In the genomic region with DNA sequence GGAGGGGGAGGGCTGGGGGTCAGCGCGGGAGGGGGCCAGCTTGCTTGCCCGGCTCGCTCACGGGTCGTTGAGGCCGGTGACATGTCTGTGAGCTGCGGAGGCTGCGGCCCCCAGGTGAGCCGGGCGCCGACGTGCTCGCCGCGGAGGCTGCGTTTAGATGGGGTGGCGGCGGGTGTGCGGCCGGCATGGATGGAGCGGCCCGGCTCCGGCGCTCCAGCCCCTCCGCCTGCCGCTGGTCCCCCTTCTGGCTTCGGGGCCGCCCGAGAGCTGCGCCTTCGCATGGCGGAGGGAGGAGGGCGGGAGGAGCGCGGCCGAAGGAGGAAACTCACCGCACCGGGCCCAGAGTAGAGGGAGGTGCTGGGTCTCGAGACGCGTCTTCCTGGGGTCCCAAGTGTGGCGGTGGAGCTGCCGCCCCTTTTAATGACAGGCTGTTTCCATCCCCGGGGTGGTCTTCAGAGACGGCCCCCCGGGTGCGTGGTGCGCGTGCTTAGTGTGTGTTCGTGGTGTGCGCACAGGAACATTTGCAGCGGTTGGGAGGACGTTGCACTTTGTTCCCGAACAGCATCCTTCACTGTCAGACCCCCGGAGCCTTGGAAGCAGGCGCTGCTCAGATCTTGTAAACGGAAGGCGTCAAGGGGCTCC, we compare ENCODE assay signal across 1 cellular context.
TF ChIP-seq lines count a peak whose summit lies in the region.

A gene with protein sequence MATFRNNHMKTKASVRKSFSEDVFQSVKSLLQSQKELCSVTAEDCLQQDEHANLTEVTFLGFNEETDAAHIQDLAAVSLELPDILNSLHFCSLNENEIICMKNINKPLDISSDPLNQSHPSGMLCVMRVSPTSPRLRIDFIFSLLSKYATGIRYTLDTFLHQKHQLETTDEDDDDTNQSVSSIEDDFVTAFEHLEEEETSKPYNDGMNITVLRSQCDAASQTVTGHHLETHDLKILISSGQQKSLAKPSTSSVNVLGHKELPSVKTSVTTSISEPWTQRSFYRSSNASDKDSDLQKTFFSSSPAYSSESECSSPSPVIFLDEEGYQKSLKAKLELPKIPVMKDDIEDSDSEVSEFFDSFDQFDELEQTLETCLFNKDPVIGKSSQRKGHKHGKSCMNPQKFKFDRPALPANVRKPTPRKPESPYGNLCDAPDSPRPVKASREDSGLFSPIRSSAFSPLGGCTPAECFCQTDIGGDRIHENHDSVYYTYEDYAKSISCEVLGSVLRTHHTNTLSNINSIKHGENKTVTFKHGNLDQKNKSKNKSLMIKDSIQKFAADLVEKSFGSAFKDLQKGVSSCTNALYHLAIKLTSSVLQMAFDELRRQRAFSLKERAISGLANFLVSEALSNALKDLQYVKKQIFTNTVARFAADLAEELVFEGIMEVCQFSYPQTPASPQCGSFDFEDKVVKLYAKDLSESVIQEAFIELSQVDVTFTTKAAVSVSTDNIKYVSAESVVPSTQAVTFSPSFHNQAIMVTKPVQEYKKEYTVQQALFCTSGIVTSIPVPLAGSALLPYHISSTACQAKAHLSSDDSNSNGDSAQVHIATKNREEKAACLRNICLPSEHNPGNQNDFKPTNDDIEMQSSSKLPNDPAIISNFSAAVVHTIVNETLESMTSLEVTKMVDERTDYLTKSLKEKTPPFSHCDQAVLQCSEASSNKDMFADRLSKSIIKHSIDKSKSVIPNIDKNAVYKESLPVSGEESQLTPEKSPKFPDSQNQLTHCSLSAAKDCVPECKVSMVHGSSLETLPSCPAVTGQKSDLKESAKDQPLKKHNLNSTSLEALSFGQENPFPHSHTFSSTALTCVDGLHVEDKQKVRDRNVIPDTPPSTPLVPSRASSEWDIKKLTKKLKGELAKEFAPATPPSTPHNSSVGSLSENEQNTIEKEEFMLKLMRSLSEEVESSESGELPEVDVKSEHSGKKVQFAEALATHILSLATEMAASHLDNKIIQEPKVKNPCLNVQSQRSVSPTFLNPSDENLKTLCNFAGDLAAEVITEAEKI (N-terminal part only) (plus strand): TSS at position 38 of the 642 bp plus-strand sequence. CDS start 14,197 bp downstream, outside the sequence.

TF ChIP-seq in HEK293, 187 proteins besides CTCF, POLR2A, EP300 and RAD21 (continued from another document):
- TF ChIP-seq ZNF2 (tag by site-specific recombination; IDR thresholded peaks at IDR 0.05), result peak; percentile 80
- no peak for TF ChIP-seq ZXDB (tag by site-specific recombination; IDR thresholded peaks at IDR 0.05)
- TF ChIP-seq, protein P1, sequence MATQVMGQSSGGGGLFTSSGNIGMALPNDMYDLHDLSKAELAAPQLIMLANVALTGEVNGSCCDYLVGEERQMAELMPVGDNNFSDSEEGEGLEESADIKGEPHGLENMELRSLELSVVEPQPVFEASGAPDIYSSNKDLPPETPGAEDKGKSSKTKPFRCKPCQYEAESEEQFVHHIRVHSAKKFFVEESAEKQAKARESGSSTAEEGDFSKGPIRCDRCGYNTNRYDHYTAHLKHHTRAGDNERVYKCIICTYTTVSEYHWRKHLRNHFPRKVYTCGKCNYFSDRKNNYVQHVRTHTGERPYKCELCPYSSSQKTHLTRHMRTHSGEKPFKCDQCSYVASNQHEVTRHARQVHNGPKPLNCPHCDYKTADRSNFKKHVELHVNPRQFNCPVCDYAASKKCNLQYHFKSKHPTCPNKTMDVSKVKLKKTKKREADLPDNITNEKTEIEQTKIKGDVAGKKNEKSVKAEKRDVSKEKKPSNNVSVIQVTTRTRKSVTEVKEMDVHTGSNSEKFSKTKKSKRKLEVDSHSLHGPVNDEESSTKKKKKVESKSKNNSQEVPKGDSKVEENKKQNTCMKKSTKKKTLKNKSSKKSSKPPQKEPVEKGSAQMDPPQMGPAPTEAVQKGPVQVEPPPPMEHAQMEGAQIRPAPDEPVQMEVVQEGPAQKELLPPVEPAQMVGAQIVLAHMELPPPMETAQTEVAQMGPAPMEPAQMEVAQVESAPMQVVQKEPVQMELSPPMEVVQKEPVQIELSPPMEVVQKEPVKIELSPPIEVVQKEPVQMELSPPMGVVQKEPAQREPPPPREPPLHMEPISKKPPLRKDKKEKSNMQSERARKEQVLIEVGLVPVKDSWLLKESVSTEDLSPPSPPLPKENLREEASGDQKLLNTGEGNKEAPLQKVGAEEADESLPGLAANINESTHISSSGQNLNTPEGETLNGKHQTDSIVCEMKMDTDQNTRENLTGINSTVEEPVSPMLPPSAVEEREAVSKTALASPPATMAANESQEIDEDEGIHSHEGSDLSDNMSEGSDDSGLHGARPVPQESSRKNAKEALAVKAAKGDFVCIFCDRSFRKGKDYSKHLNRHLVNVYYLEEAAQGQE (tag by site-specific recombination; IDR thresholded peaks at IDR 0.05), result peak; percentile 31; the same call in 1 of the 2 replicates
- TF ChIP-seq, protein P2, sequence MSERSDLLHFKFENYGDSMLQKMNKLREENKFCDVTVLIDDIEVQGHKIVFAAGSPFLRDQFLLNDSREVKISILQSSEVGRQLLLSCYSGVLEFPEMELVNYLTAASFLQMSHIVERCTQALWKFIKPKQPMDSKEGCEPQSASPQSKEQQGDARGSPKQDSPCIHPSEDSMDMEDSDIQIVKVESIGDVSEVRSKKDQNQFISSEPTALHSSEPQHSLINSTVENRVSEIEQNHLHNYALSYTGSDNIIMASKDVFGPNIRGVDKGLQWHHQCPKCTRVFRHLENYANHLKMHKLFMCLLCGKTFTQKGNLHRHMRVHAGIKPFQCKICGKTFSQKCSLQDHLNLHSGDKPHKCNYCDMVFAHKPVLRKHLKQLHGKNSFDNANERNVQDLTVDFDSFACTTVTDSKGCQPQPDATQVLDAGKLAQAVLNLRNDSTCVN (tag by site-specific recombination; optimal IDR thresholded peaks at IDR 0.05), result peak; percentile 93
- no peak for TF ChIP-seq ZNF133 (tag by site-specific recombination; IDR thresholded peaks at IDR 0.05)
- TF ChIP-seq ZNF600 (tag by site-specific recombination; IDR thresholded peaks at IDR 0.05), result peak; percentile 99
- 0 out of 2 replicates have a peak, but pooled peaks have one; percentile 32 for TF ChIP-seq ZNF121 (tag by site-specific recombination; IDR thresholded peaks at IDR 0.05)
- peak; percentile 17; the same call in 1 of the 2 replicates for TF ChIP-seq ZNF660 (tag by site-specific recombination; IDR thresholded peaks at IDR 0.05)
- TF ChIP-seq, protein P3, sequence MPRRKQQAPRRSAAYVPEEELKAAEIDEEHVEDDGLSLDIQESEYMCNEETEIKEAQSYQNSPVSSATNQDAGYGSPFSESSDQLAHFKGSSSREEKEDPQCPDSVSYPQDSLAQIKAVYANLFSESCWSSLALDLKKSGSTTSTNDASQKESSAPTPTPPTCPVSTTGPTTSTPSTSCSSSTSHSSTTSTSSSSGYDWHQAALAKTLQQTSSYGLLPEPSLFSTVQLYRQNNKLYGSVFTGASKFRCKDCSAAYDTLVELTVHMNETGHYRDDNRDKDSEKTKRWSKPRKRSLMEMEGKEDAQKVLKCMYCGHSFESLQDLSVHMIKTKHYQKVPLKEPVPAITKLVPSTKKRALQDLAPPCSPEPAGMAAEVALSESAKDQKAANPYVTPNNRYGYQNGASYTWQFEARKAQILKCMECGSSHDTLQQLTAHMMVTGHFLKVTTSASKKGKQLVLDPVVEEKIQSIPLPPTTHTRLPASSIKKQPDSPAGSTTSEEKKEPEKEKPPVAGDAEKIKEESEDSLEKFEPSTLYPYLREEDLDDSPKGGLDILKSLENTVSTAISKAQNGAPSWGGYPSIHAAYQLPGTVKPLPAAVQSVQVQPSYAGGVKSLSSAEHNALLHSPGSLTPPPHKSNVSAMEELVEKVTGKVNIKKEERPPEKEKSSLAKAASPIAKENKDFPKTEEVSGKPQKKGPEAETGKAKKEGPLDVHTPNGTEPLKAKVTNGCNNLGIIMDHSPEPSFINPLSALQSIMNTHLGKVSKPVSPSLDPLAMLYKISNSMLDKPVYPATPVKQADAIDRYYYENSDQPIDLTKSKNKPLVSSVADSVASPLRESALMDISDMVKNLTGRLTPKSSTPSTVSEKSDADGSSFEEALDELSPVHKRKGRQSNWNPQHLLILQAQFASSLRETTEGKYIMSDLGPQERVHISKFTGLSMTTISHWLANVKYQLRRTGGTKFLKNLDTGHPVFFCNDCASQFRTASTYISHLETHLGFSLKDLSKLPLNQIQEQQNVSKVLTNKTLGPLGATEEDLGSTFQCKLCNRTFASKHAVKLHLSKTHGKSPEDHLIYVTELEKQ (tag by site-specific recombination; IDR thresholded peaks at IDR 0.05; ENCODE audit: borderline replicate concordance), result no peak
- TF ChIP-seq ZNF626 (tag by site-specific recombination; IDR thresholded peaks at IDR 0.05), result no peak
- TF ChIP-seq ZNF677 (tag by site-specific recombination; IDR thresholded peaks at IDR 0.05), result no peak
- TF ChIP-seq, protein P4, sequence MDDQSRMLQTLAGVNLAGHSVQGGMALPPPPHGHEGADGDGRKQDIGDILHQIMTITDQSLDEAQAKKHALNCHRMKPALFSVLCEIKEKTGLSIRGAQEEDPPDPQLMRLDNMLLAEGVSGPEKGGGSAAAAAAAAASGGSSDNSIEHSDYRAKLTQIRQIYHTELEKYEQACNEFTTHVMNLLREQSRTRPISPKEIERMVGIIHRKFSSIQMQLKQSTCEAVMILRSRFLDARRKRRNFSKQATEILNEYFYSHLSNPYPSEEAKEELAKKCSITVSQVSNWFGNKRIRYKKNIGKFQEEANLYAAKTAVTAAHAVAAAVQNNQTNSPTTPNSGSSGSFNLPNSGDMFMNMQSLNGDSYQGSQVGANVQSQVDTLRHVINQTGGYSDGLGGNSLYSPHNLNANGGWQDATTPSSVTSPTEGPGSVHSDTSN (CRISPR knock-in tag; IDR thresholded peaks at IDR 0.05), result no peak
- TF ChIP-seq ZNF341 (tag by site-specific recombination; IDR thresholded peaks at IDR 0.05; ENCODE audit: low read depth), result peak; percentile 99
- TF ChIP-seq ZIC2 (tag by site-specific recombination; IDR thresholded peaks at IDR 0.05), result peak; percentile 73; the same call in 1 of the 2 replicates
- no peak for TF ChIP-seq ZFHX2 (tag by site-specific recombination; conservative IDR thresholded peaks at IDR 0.05)
- peak; percentile 26; the same call in 1 of the 2 replicates for TF ChIP-seq ZNF501 (tag by site-specific recombination; IDR thresholded peaks at IDR 0.05)
- TF ChIP-seq ZNF610 (tag by site-specific recombination; IDR thresholded peaks at IDR 0.05; ENCODE audit: borderline replicate concordance), result peak; percentile 78; the same call in 1 of the 2 replicates
- TF ChIP-seq ZNF239 (tag by site-specific recombination; IDR thresholded peaks at IDR 0.05), result no peak
- TF ChIP-seq, protein P5, sequence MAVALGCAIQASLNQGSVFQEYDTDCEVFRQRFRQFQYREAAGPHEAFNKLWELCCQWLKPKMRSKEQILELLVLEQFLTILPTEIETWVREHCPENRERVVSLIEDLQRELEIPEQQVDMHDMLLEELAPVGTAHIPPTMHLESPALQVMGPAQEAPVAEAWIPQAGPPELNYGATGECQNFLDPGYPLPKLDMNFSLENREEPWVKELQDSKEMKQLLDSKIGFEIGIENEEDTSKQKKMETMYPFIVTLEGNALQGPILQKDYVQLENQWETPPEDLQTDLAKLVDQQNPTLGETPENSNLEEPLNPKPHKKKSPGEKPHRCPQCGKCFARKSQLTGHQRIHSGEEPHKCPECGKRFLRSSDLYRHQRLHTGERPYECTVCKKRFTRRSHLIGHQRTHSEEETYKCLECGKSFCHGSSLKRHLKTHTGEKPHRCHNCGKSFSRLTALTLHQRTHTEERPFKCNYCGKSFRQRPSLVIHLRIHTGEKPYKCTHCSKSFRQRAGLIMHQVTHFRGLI (tag by site-specific recombination; IDR thresholded peaks at IDR 0.05), result no peak
- TF ChIP-seq ZBTB48 (tag by site-specific recombination; IDR thresholded peaks at IDR 0.05), result no peak
- TF ChIP-seq, protein P6, sequence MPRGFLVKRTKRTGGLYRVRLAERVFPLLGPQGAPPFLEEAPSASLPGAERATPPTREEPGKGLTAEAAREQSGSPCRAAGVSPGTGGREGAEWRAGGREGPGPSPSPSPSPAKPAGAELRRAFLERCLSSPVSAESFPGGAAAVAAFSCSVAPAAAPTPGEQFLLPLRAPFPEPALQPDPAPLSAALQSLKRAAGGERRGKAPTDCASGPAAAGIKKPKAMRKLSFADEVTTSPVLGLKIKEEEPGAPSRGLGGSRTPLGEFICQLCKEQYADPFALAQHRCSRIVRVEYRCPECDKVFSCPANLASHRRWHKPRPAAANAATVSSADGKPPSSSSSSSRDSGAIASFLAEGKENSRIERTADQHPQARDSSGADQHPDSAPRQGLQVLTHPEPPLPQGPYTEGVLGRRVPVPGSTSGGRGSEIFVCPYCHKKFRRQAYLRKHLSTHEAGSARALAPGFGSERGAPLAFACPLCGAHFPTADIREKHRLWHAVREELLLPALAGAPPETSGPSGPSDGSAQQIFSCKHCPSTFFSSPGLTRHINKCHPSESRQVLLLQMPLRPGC (tag by site-specific recombination; IDR thresholded peaks at IDR 0.05), result peak; percentile 43; the same call in 1 of the 2 replicates
- TF ChIP-seq, protein P7, sequence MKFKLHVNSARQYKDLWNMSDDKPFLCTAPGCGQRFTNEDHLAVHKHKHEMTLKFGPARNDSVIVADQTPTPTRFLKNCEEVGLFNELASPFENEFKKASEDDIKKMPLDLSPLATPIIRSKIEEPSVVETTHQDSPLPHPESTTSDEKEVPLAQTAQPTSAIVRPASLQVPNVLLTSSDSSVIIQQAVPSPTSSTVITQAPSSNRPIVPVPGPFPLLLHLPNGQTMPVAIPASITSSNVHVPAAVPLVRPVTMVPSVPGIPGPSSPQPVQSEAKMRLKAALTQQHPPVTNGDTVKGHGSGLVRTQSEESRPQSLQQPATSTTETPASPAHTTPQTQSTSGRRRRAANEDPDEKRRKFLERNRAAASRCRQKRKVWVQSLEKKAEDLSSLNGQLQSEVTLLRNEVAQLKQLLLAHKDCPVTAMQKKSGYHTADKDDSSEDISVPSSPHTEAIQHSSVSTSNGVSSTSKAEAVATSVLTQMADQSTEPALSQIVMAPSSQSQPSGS (tag by site-specific recombination; IDR thresholded peaks at IDR 0.05; ENCODE audit: low read depth), result no peak
- no peak for TF ChIP-seq ZSCAN16 (tag by site-specific recombination; IDR thresholded peaks at IDR 0.05)
- TF ChIP-seq TRIM28 (IDR thresholded peaks at IDR 0.05; ENCODE audit: borderline replicate concordance, low read length), result no peak
- TF ChIP-seq ZNF324 (tag by site-specific recombination; IDR thresholded peaks at IDR 0.05), result 0 out of 2 replicates have a peak, but pooled peaks have one; percentile 21
- TF ChIP-seq, protein P8, sequence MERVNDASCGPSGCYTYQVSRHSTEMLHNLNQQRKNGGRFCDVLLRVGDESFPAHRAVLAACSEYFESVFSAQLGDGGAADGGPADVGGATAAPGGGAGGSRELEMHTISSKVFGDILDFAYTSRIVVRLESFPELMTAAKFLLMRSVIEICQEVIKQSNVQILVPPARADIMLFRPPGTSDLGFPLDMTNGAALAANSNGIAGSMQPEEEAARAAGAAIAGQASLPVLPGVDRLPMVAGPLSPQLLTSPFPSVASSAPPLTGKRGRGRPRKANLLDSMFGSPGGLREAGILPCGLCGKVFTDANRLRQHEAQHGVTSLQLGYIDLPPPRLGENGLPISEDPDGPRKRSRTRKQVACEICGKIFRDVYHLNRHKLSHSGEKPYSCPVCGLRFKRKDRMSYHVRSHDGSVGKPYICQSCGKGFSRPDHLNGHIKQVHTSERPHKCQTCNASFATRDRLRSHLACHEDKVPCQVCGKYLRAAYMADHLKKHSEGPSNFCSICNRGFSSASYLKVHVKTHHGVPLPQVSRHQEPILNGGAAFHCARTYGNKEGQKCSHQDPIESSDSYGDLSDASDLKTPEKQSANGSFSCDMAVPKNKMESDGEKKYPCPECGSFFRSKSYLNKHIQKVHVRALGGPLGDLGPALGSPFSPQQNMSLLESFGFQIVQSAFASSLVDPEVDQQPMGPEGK (tag by site-specific recombination; IDR thresholded peaks at IDR 0.05), result peak; percentile 81
- TF ChIP-seq KLF7 (tag by site-specific recombination; IDR thresholded peaks at IDR 0.05; ENCODE audit: borderline replicate concordance), result no peak
- TF ChIP-seq ZSCAN30 (tag by site-specific recombination; IDR thresholded peaks at IDR 0.05), result peak; percentile 51
- peak; percentile 28; the same call in 1 of the 2 replicates for TF ChIP-seq ZEB2 (tag by site-specific recombination; IDR thresholded peaks at IDR 0.05)
- peak; percentile 12 for TF ChIP-seq ZBTB8A (tag by site-specific recombination; IDR thresholded peaks at IDR 0.05)
